11 cellular contexts compared by ENCODE assay signal in genomic region chr11:8839306-8839956, GRCh38.
DNase-seq lines count a peak whose midpoint lies in the region; ATAC-seq and TF ChIP-seq lines count a peak whose summit lies in the region.
"Had no signal": no experiment of that assay in that cellular context is flagged by ENCODE, and none has a peak within 500 bp of the region (broad histone marks: within the 10 kb centered on the region; RNA-seq: fewer than 3 reads in every experiment).

No MANE protein-coding gene starts in this region.

- TF ChIP-seq POLR2A in breast epithelium (IDR thresholded peaks at IDR 0.05) = no peak
- TF ChIP-seq POLR2A in transverse colon (IDR thresholded peaks at IDR 0.05) = no peak

- no peaks in the 10 kb centered on the region for H3K27me3 ChIP-seq in breast epithelium
- H3K27me3 ChIP-seq in ectodermal cell (ENCODE audit: control insufficient read depth, insufficient read depth, low read length, poor library complexity, severe bottlenecking) = no peaks in the 10 kb centered on the region
- H3K27me3 ChIP-seq in mucosa of stomach (ENCODE audit: control insufficient read depth, insufficient read depth, low read length) = no peaks in the 10 kb centered on the region
- no peaks in the 10 kb centered on the region for H3K27me3 ChIP-seq in transverse colon

- peaks cover 18% of the 10 kb centered on the region for H3K4me1 Mint-ChIP-seq in MCF 10A (ENCODE audit: insufficient read depth, unreplicated experiment)
- H3K4me1 Mint-ChIP-seq: immature natural killer cell had no signal

- H3K9me3 Mint-ChIP-seq in MCF 10A (ENCODE audit: unreplicated experiment) = no peaks in the 10 kb centered on the region
- H3K9me3 Mint-ChIP-seq: activated CD4-positive, alpha-beta memory T cell treated with anti-CD3 and anti-CD28 coated beads, Interleukin-2, amount 10 ng/mL, durations not matched to agents 7 days and 5 days; immature natural killer cell had no signal

- H3K4me1 ChIP-seq in breast epithelium (peaks cover 0 to 13% of the 10 kb centered on the region in 2 donors), ectodermal cell (ENCODE audit: control insufficient read depth, insufficient read depth, low read length) (peaks cover 21% of the 10 kb centered on the region), mucosa of stomach (ENCODE audit: control insufficient read depth, insufficient read depth, low read length) (peaks cover 31% of the 10 kb centered on the region), transverse colon (peaks cover 6 to 33% (median 18%) of the 10 kb centered on the region in 4 donors)

- no peaks in the 10 kb centered on the region for H3K27me3 Mint-ChIP-seq in MCF 10A (ENCODE audit: insufficient read depth, unreplicated experiment)

- CTCF ChIA-PET in MCF 10A (lab: Yijun Ruan, JAX) = interaction anchor here (0.6 to 1.1 kb wide), 3 partner anchors 13 to 1242 kb away, joined by 3 read pairs; no protein-coding TSS in a partner anchor

- no peak for TF ChIP-seq EP300 in transverse colon (IDR thresholded peaks at IDR 0.05; ENCODE audit: low read depth)

- H3K4me3 Mint-ChIP-seq in MCF 10A (ENCODE audit: unreplicated experiment) = no peak overlapping the region
- H3K4me3 Mint-ChIP-seq: activated CD4-positive, alpha-beta memory T cell treated with anti-CD3 and anti-CD28 coated beads, Interleukin-2, amount 10 ng/mL, durations not matched to agents 7 days and 5 days; immature natural killer cell had no signal

- DNase-seq in breast epithelium (ENCODE audit: low spot score in 2 of 2) (no peak), MCF 10A (ENCODE audit: unreplicated experiment) (no peak), transverse colon (no peak), hippocampal formation (lab: John Stamatoyannopoulos, UW) (no peak), NCI-H2029 treated with DMSO at 0.1 percent for 48 hours (lab: John Stamatoyannopoulos, UW) (no peak)
- DNase-seq: activated CD4-positive, alpha-beta memory T cell treated with anti-CD3 and anti-CD28 coated beads, Interleukin-2, amount 10 ng/mL, durations not matched to agents 7 days and 5 days; immature natural killer cell; NCI-H524 treated with DMSO at 0.1 percent for 48 hours had no signal

- ATAC-seq in GM18519 (IDR thresholded peaks at IDR 0.05; ENCODE audit: low FRiP score, unreplicated experiment) = no peak

- in situ Hi-C loops in transverse colon (cut with MboI; ENCODE audit: low pct_ligation_motif_present in 1 of 4, low pct_unique_long_range_greater_than_20kb in 1 of 4, low sequenced_read_pairs in 3 of 4) = no loop called here

- WGBS in ectodermal cell, 2 experiments = 0% methylated on average over 1 of the region's 1 CpG
- WGBS in transverse colon (ENCODE audit: low coverage in 1 of 2), 2 donors = 0% methylated on average over 1 of the region's 1 CpG; no CpG with 5 or more reads in 1 of the 2 donors

- H3K9me3 ChIP-seq in breast epithelium (no peaks in the 10 kb centered on the region), ectodermal cell (ENCODE audit: control insufficient read depth, low read length) (no peaks in the 10 kb centered on the region), mucosa of stomach (ENCODE audit: control insufficient read depth, low read length) (no peaks in the 10 kb centered on the region), transverse colon (no peaks in the 10 kb centered on the region)

- H3K4me3 ChIP-seq in breast epithelium (no peak overlapping the region), ectodermal cell (ENCODE audit: insufficient read depth, low read depth, low read length) (no peak overlapping the region), mucosa of stomach (ENCODE audit: low read length) (no peak overlapping the region), transverse colon (no peak overlapping the region)

- BruUV-seq in MCF 10A (replicated peaks; lab: Mats Ljungman, UMichigan) = no TSS peak

- H3K27ac Mint-ChIP-seq in MCF 10A (ENCODE audit: low read depth, unreplicated experiment) = no peak overlapping the region
- H3K27ac Mint-ChIP-seq: activated CD4-positive, alpha-beta memory T cell treated with anti-CD3 and anti-CD28 coated beads, Interleukin-2, amount 10 ng/mL, durations not matched to agents 7 days and 5 days; immature natural killer cell had no signal

- intact Hi-C loops in breast epithelium (cut with DNase I; ENCODE audit: low total_unique reads) = no loop called here
- intact Hi-C loops in MCF 10A (cut with micrococcal nuclease) = no loop called here
- intact Hi-C loops in transverse colon (cut with DNase I; ENCODE audit: low total_unique reads) = no loop called here

- peak overlapping the region; percentile 80 to 84 for H3K27ac ChIP-seq in breast epithelium
- H3K27ac ChIP-seq in ectodermal cell (ENCODE audit: insufficient read depth, low read depth, low read length, poor library complexity, severe bottlenecking) = peak overlapping the region; percentile 88
- peak overlapping the region; percentile 63 to 74 (median 71) for H3K27ac ChIP-seq in transverse colon

- POLR2A ChIA-PET in MCF 10A (lab: Yijun Ruan, JAX) = interaction anchor here (1.0 to 1.4 kb wide), 2 partner anchors 27 to 157 kb away, joined by 3 read pairs; partner anchors contain the start of gene TRIM66

- H3K9ac ChIP-seq in mucosa of stomach (ENCODE audit: low read length) = peak overlapping the region; percentile 26

- TF ChIP-seq CTCF in breast epithelium (IDR thresholded peaks at IDR 0.05) = no peak
- TF ChIP-seq CTCF in MCF 10A (IDR thresholded peaks at IDR 0.05; ENCODE audit: unreplicated experiment) = no peak
- TF ChIP-seq CTCF in transverse colon (IDR thresholded peaks at IDR 0.05) = no peak

- H3K36me3 ChIP-seq in breast epithelium (no peaks in the 10 kb centered on the region), ectodermal cell (ENCODE audit: control insufficient read depth, insufficient read depth, low read length) (no peaks in the 10 kb centered on the region), mucosa of stomach (ENCODE audit: control insufficient read depth, insufficient read depth, low read length) (no peaks in the 10 kb centered on the region), transverse colon (no peaks in the 10 kb centered on the region)

- H3K36me3 Mint-ChIP-seq in MCF 10A (ENCODE audit: insufficient read depth, unreplicated experiment) = no peaks in the 10 kb centered on the region
